ENCODE assay signal across 10 cellular contexts in genomic region chr5:141492168-141492885, GRCh38.
A peak's percentile ranks its signal among the peaks of the same experiment; 100 is the strongest.
DNase-seq lines count a peak whose midpoint lies in the region; ATAC-seq lines count a peak whose summit lies in the region.
"Had no signal": no experiment of that assay in that cellular context is flagged by ENCODE, and none has a peak within 500 bp of the region (broad histone marks: within the 10 kb centered on the region; RNA-seq: fewer than 3 reads in every experiment).

No MANE protein-coding gene starts in this region.

- ATAC-seq in GM19395 (IDR thresholded peaks at IDR 0.05; ENCODE audit: unreplicated experiment) = peak; percentile 46
- peak; percentile 48 for ATAC-seq in HG03159 (IDR thresholded peaks at IDR 0.05; ENCODE audit: unreplicated experiment)
- no peak for ATAC-seq in HG02970 (IDR thresholded peaks at IDR 0.05; ENCODE audit: low FRiP score, unreplicated experiment)

- DNase-seq in stimulated activated CD4-positive, alpha-beta T cell treated with anti-CD3 and anti-CD28 coated beads, Interleukin-4, amount 100 ng/mL, for 4 hours = peak; percentile 20 to 61
- DNase-seq in NCI-H1417 treated with DMSO at 0.1 percent for 48 hours (lab: John Stamatoyannopoulos, UW) = no peak
- no peak for DNase-seq in inferior parietal cortex (ENCODE audit: extremely low spot score)
- DNase-seq in NCI-H2107 treated with DMSO at 0.1 percent for 48 hours (lab: John Stamatoyannopoulos, UW; ENCODE audit: unreplicated experiment) = no peak
- DNase-seq: GOT3, RPMI8226 had no signal

- no peaks in the 10 kb centered on the region for H3K36me3 Mint-ChIP-seq in dendritic cell treated with granulocyte-macrophage colony-stimulating factor and Interleukin-4, amounts not matched to agents 40 ng/mL and 50 ng/mL, for 4 days (ENCODE audit: low read depth)

- no peaks in the 10 kb centered on the region for H3K9me3 Mint-ChIP-seq in dendritic cell treated with granulocyte-macrophage colony-stimulating factor and Interleukin-4, amounts not matched to agents 40 ng/mL and 50 ng/mL, for 4 days

- peaks cover 6% of the 10 kb centered on the region for H3K4me1 Mint-ChIP-seq in dendritic cell treated with granulocyte-macrophage colony-stimulating factor and Interleukin-4, amounts not matched to agents 40 ng/mL and 50 ng/mL, for 4 days (ENCODE audit: low read depth)

- H3K27ac Mint-ChIP-seq in dendritic cell treated with granulocyte-macrophage colony-stimulating factor and Interleukin-4, amounts not matched to agents 40 ng/mL and 50 ng/mL, for 4 days = no peak overlapping the region

- intact Hi-C loops in dendritic cell treated with granulocyte-macrophage colony-stimulating factor and Interleukin-4, amounts not matched to agents 40 ng/mL and 50 ng/mL, for 4 days (cut with micrococcal nuclease) = no loop called here

- H3K27me3 Mint-ChIP-seq in dendritic cell treated with granulocyte-macrophage colony-stimulating factor and Interleukin-4, amounts not matched to agents 40 ng/mL and 50 ng/mL, for 4 days = peaks cover 88% of the 10 kb centered on the region

- H3K4me3 Mint-ChIP-seq in dendritic cell treated with granulocyte-macrophage colony-stimulating factor and Interleukin-4, amounts not matched to agents 40 ng/mL and 50 ng/mL, for 4 days = peak overlapping the region; percentile 68

Comparison
In these comparisons a context has a peak if more than half of its experiments do, and no peak if none do; other contexts are left out.
1. DNase-seq: peak in stimulated activated CD4-positive, alpha-beta T cell treated with anti-CD3 and anti-CD28 coated beads, Interleukin-4, amount 100 ng/mL, for 4 hours (2 of 2); none in NCI-H1417 treated with DMSO at 0.1 percent for 48 hours (single experiment), inferior parietal cortex (single experiment) and NCI-H2107 treated with DMSO at 0.1 percent for 48 hours (single experiment).